9 cellular contexts compared by ENCODE assay signal in the genomic region with DNA sequence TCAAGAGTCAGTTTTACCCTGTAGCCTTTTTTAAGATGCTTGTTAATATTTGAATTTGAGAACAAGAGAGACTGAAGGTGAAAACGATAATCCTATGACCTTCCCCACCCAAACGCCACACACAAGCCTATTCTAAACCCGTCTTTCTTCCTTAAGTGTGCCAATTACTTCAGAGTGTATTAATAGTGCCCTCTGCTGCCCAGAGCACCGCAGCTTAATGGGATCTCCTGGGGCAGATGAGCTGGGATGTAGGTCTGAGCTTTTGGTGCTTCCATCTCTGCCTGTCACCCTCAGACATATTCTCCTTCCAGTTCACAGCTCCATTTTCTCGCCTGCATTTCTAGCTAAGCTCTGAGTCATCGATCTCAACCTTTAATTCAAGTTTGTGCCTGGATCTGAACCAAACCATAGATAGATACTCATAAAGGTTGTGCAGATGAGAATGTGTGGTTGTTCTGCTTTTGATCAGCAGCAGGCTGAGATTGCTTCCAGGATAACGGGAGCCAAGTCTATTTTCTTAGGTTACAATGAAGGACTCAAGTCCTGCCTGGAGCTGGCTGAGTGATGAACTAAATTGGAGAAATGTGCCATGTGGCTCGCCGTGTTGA. TPM values are rescaled to one million over a fixed set of nuclear protein-coding genes. Genes with fewer than 3 reads are reported as not detected.
DNase-seq lines count a peak whose midpoint lies in the region; ATAC-seq and TF ChIP-seq lines count a peak whose summit lies in the region.
"Had no signal": no experiment of that assay in that cellular context is flagged by ENCODE, and none has a peak within 500 bp of the region (broad histone marks: within the 10 kb centered on the region; RNA-seq: fewer than 3 reads in every experiment).

No MANE protein-coding gene starts in this region.

- H3K27me3 Mint-ChIP-seq in nephron progenitor cell (ENCODE audit: low read depth, poor library complexity): peaks cover 10% of the 10 kb centered on the region

- no peak for TF ChIP-seq CTCF in nephron progenitor cell (IDR thresholded peaks at IDR 0.05)

- no peaks in the 10 kb centered on the region for H3K9me3 Mint-ChIP-seq in nephron progenitor cell
- H3K9me3 Mint-ChIP-seq: central memory CD8-positive, alpha-beta T cell had no signal

- no peaks in the 10 kb centered on the region for H3K36me3 Mint-ChIP-seq in nephron progenitor cell (ENCODE audit: low read depth)

- DNase-seq in EL (peak; percentile 9), NCI-H2029 treated with DMSO at 0.1 percent for 48 hours (lab: John Stamatoyannopoulos, UW) (peak; percentile 19), dermis blood vessel endothelial cell (peak; percentile 44), occipital lobe (lab: John Stamatoyannopoulos, UW) (peak; percentile 15), nephron progenitor cell (no peak)
- DNase-seq in activated naive CD4-positive, alpha-beta T cell (lab: John Stamatoyannopoulos, UW): no peak

- no peak overlapping the region for H3K4me3 Mint-ChIP-seq in nephron progenitor cell
- H3K4me3 Mint-ChIP-seq: central memory CD8-positive, alpha-beta T cell had no signal

- ATAC-seq in HG02885 (IDR thresholded peaks at IDR 0.05; ENCODE audit: poor library complexity, unreplicated experiment): no peak
- ATAC-seq in GM19395 (IDR thresholded peaks at IDR 0.05; ENCODE audit: unreplicated experiment): no peak

- no peak overlapping the region for H3K27ac Mint-ChIP-seq in nephron progenitor cell

- H3K4me1 Mint-ChIP-seq in nephron progenitor cell: no peaks in the 10 kb centered on the region
- H3K4me1 Mint-ChIP-seq: central memory CD8-positive, alpha-beta T cell had no signal

RNA-seq across cellular contexts. Expression of gene CDH13, which starts 46.4 kb away (rescaled TPM):
- total RNA-seq in dermis blood vessel endothelial cell (135 and 210 TPM in 2 replicates), occipital lobe (27.3 TPM)

Comparison
In these comparisons a context has a peak if more than half of its experiments do, and no peak if none do; other contexts are left out.
1. DNase-seq: peak in EL (single experiment), NCI-H2029 treated with DMSO at 0.1 percent for 48 hours (single experiment), dermis blood vessel endothelial cell (single experiment) and occipital lobe (single experiment); none in nephron progenitor cell (single experiment) and activated naive CD4-positive, alpha-beta T cell (0 of 4).